ENCODE assay signal across 1 cellular context in the genomic region with DNA sequence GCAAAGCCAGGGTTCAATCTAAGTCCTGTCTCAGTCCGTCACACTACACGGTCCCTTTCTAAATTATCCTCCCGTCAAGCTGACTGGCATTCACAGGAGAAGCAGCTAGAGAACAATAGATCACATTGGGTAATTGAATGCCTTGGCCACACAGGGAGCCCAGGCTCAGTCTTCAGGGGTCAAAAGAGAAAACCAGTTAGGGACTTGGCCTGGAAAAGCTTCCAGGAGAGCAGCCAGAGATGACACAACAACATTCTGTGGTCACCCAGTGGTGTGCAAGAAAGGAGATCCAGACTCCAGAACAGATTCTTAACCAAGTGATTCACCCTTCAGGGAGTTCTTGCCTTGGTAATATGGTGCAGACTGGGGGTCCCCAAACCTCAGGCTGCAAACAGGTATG.
TF ChIP-seq lines count a peak whose summit lies in the region.

No MANE protein-coding gene starts in this region.

TF ChIP-seq in GM23338, 12 proteins besides CTCF, POLR2A, EP300 and RAD21 (continued from another document):
- TF ChIP-seq, protein P1, sequence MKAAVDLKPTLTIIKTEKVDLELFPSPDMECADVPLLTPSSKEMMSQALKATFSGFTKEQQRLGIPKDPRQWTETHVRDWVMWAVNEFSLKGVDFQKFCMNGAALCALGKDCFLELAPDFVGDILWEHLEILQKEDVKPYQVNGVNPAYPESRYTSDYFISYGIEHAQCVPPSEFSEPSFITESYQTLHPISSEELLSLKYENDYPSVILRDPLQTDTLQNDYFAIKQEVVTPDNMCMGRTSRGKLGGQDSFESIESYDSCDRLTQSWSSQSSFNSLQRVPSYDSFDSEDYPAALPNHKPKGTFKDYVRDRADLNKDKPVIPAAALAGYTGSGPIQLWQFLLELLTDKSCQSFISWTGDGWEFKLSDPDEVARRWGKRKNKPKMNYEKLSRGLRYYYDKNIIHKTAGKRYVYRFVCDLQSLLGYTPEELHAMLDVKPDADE (IDR thresholded peaks at IDR 0.05), result no peak
